8 cellular contexts compared by ENCODE assay signal in genomic region chr14:60248697-60249314, GRCh38. TPM values are rescaled to one million over a fixed set of nuclear protein-coding genes. Genes with fewer than 3 reads are reported as not detected.
DNase-seq lines count a peak whose midpoint lies in the region; ATAC-seq, FAIRE-seq and TF ChIP-seq lines count a peak whose summit lies in the region.

TSS of gene PPM1A (plus strand) at chr14:60249221. CDS start at chr14:60282704, 33,483 bp downstream.

- CTCF ChIA-PET in H1 (lab: Charles Lee; ENCODE audit: partially characterized antibody), result interaction anchor here (0.6 to 2.3 kb wide), 9 partner anchors 12 to 83 kb away, joined by 3 to 6 read pairs (median 3); no protein-coding TSS in a partner anchor

- H3K79me2 ChIP-seq in H1 (ENCODE audit: control insufficient read depth in 1 of 2, insufficient read depth in 2 of 2, low read length in 2 of 2), result peaks cover 7 to 39% of the 10 kb centered on the region in 2 experiments; a peak in 3 of 4 replicates

- H3K56ac ChIP-seq in H1 (replicated peaks; ENCODE audit: insufficient read length, low read depth, low read length), result peak within 1 kb of the TSS; percentile 67

- H3K36me3 ChIP-seq in H1 (ENCODE audit: control insufficient read depth in 2 of 4, insufficient read depth in 4 of 4, low read length in 3 of 4), result no peaks in the 10 kb centered on the region
- H3K36me3 ChIP-seq in mesenchymal stem cell (ENCODE audit: control insufficient read depth in 1 of 2, insufficient read depth in 2 of 2, low read depth in 1 of 2, low read length in 2 of 2), result no peaks in the 10 kb centered on the region

- H3K4me2 ChIP-seq in H1 (ENCODE audit: insufficient read depth in 1 of 2, low read depth in 2 of 2, low read length in 2 of 2), result peak within 1 kb of the TSS; percentile 93 to 98
- peak within 1 kb of the TSS; percentile 99 for H3K4me2 ChIP-seq in mesenchymal stem cell (ENCODE audit: low read length, poor library complexity, severe bottlenecking)

- H4K91ac ChIP-seq in H1 (replicated peaks; ENCODE audit: insufficient read length, low read length) (peak within 1 kb of the TSS; percentile 94), mesenchymal stem cell (ENCODE audit: low read length) (peak within 1 kb of the TSS; percentile 88)

- H3K9me3 ChIP-seq in H1 (ENCODE audit: insufficient read depth in 2 of 2, low read depth in 1 of 2, low read length in 1 of 2) (no peaks in the 10 kb centered on the region), mesenchymal stem cell (ENCODE audit: control insufficient read depth, low read length) (no peaks in the 10 kb centered on the region)

- peak in 1 of 2 experiments; percentile 79; a peak in 1 of 3 replicates for TF ChIP-seq EP300 in H1 (IDR thresholded peaks at IDR 0.05; ENCODE audit: borderline replicate concordance in 1 of 2, low read depth in 2 of 2, low read length in 2 of 2)

- DNase-seq in COLO829 (ENCODE audit: low spot score) (peak; percentile 96), HT1080 (ENCODE audit: low read depth) (peak; percentile 93), NOMO-1 treated with dmso at 0.1 percent for 144 hours (lab: John Stamatoyannopoulos, UW; ENCODE audit: unreplicated experiment) (peak; percentile 88), H1 (ENCODE audit: low read depth in 1 of 2, low spot score in 2 of 2) (peak; percentile 85 to 93), mesenchymal stem cell (peak; percentile 96)
- DNase-seq in activated CD8-positive, alpha-beta memory T cell treated with anti-CD3 and anti-CD28 coated beads for 48 hours (ENCODE audit: low read depth in 2 of 3, low spot score in 2 of 3), result peak; percentile 87 to 94 (median 87)
- DNase-seq in stimulated activated CD8-positive, alpha-beta memory T cell treated with anti-CD3 and anti-CD28 coated beads, Interleukin-12 subunit alpha, Interleukin-12 subunit beta, amount 100 ng/mL, for 24 hours (ENCODE audit: extremely low read depth), result peak; percentile 80

- no peak for TF ChIP-seq RAD21 in H1 (IDR thresholded peaks at IDR 0.05 in 1 of 2, conservative IDR thresholded peaks at IDR 0.05 in 1 of 2; ENCODE audit: low read depth in 2 of 2, low read length in 2 of 2)

- H3K79me1 ChIP-seq in H1 (ENCODE audit: low read depth, low read length), result no peaks in the 10 kb centered on the region
- no peaks in the 10 kb centered on the region for H3K79me1 ChIP-seq in mesenchymal stem cell (replicated peaks; ENCODE audit: low read length, poor library complexity, severe bottlenecking)

- H3K27ac ChIP-seq in H1 (ENCODE audit: low read depth, low read length) (peak within 1 kb of the TSS; percentile 98), mesenchymal stem cell (ENCODE audit: low read length, poor library complexity, severe bottlenecking) (peak within 1 kb of the TSS; percentile 95)

- H3K9ac ChIP-seq in H1 (replicated peaks in 1 of 4; ENCODE audit: extremely low read depth in 1 of 4, low read depth in 3 of 4, low read length in 3 of 4), result peak within 1 kb of the TSS; percentile 93 to 98 (median 96)
- H3K9ac ChIP-seq in mesenchymal stem cell (ENCODE audit: low read length), result peak within 1 kb of the TSS; percentile 98

- POLR2A ChIA-PET in H1 (lab: Charles Lee; ENCODE audit: partially characterized antibody), result interaction anchor here (0.6 to 2.4 kb wide), 29 partner anchors 8 to 1452 kb away, joined by 3 to 13 read pairs (median 3); no protein-coding TSS in a partner anchor

- H3K4ac ChIP-seq in H1 (replicated peaks; ENCODE audit: insufficient read length, low read depth, low read length) (peak within 1 kb of the TSS; percentile 73), mesenchymal stem cell (ENCODE audit: low read depth in 1 of 2, low read length in 2 of 2) (peak within 1 kb of the TSS; percentile 83 to 95)

- TF ChIP-seq POLR2A in H1 (IDR thresholded peaks at IDR 0.05; ENCODE audit: control extremely low read depth in 1 of 2, low read depth in 2 of 2, low read length in 2 of 2), result peak; percentile 93 to 98

- H4K5ac ChIP-seq in H1 (ENCODE audit: insufficient read length, low read depth, low read length), result peak within 1 kb of the TSS; percentile 82

- H2BK20ac ChIP-seq in H1 (ENCODE audit: low read length), result no peak within 1 kb of the TSS

- H2AK5ac ChIP-seq in H1 (ENCODE audit: low read depth, low read length) (peak within 1 kb of the TSS; percentile 79; the same call in 1 of the 2 replicates), mesenchymal stem cell (ENCODE audit: low read length, severe bottlenecking) (no peak within 1 kb of the TSS)

- no peak for FAIRE-seq in H1 (lab: Jason Lieb, UNC)

- H2BK15ac ChIP-seq in H1 (ENCODE audit: low read length) (peak within 1 kb of the TSS; percentile 76), mesenchymal stem cell (ENCODE audit: low read depth, poor library complexity, severe bottlenecking) (peak within 1 kb of the TSS; percentile 60)

- H3K18ac ChIP-seq in H1 (ENCODE audit: extremely low read depth, low read length) (peak within 1 kb of the TSS; percentile 68), mesenchymal stem cell (ENCODE audit: low read depth in 1 of 2, low read length in 2 of 2) (peak within 1 kb of the TSS; percentile 97 to 98)

- H2BK5ac ChIP-seq in H1 (ENCODE audit: low read depth, low read length), result peak within 1 kb of the TSS; percentile 96
- peak within 1 kb of the TSS; percentile 62 for H2BK5ac ChIP-seq in mesenchymal stem cell (ENCODE audit: low read depth, low read length, poor library complexity, severe bottlenecking)

- peak within 1 kb of the TSS; percentile 77 to 96 (median 87) for H3K4me3 ChIP-seq in H1 (ENCODE audit: extremely low read depth in 1 of 4, insufficient read depth in 2 of 4, low read depth in 3 of 4, low read length in 4 of 4)
- H3K4me3 ChIP-seq in mesenchymal stem cell (ENCODE audit: insufficient read depth in 1 of 2, low read depth in 1 of 2, low read length in 2 of 2), result peak within 1 kb of the TSS; percentile 87 to 95

- H3K23me2 ChIP-seq in H1 (ENCODE audit: low read depth, low read length), result peaks cover 6% of the 10 kb centered on the region; the same call in 1 of the 2 replicates

- no peak within 1 kb of the TSS for H3K23ac ChIP-seq in H1 (ENCODE audit: insufficient read length)
- H3K23ac ChIP-seq in mesenchymal stem cell (ENCODE audit: low read length in 2 of 2), result peak within 1 kb of the TSS in 1 of 2 experiments; percentile 89

- no peak within 1 kb of the TSS for H3K14ac ChIP-seq in H1 (ENCODE audit: insufficient read length)
- peak within 1 kb of the TSS in 1 of 2 experiments; percentile 98 for H3K14ac ChIP-seq in mesenchymal stem cell (ENCODE audit: low read length in 2 of 2)

- TF ChIP-seq CTCF in H1 (IDR thresholded peaks at IDR 0.05; ENCODE audit: control extremely low read depth in 1 of 3, insufficient read depth in 1 of 3, low read depth in 1 of 3, low read length in 3 of 3), result 0 out of 4 replicates have a peak, but pooled peaks of 1 of the 3 experiments have one; percentile 2

- H2AFZ ChIP-seq in H1 (ENCODE audit: low read length), result peak within 1 kb of the TSS; percentile 10; the same call in 1 of the 2 replicates
- peak within 1 kb of the TSS; percentile 59 for H2AFZ ChIP-seq in mesenchymal stem cell (ENCODE audit: low read depth, low read length)

- H4K8ac ChIP-seq in H1 (ENCODE audit: extremely low read depth, insufficient read depth, low read length) (peak within 1 kb of the TSS; percentile 96), mesenchymal stem cell (ENCODE audit: low read length) (peak within 1 kb of the TSS; percentile 83)

- H4K20me1 ChIP-seq in H1 (replicated peaks in 1 of 2; ENCODE audit: control insufficient read depth in 1 of 2, insufficient read depth in 2 of 2, low read length in 2 of 2), result no peaks in the 10 kb centered on the region

- H3K27me3 ChIP-seq in H1 (replicated peaks in 1 of 4; ENCODE audit: control insufficient read depth in 3 of 4, extremely low read depth in 1 of 4, insufficient read depth in 3 of 4, low read length in 3 of 4) (no peaks in the 10 kb centered on the region), mesenchymal stem cell (ENCODE audit: control insufficient read depth in 1 of 2, insufficient read depth in 1 of 2, low read length in 2 of 2) (no peaks in the 10 kb centered on the region)

- H2BK120ac ChIP-seq in H1 (replicated peaks; ENCODE audit: low read depth, low read length), result peak within 1 kb of the TSS; percentile 59
- peak within 1 kb of the TSS; percentile 99 for H2BK120ac ChIP-seq in mesenchymal stem cell (ENCODE audit: low read depth, low read length)

- 1% methylated on average over 34 of the region's 73 CpGs; no CpG with 5 or more reads in 1 of the 2 experiments for WGBS in H1 (ENCODE audit: extremely low coverage in 1 of 2, insufficient coverage in 1 of 2, insufficient read length in 1 of 2, insufficient replicate concordance in 2 of 2, low coverage in 1 of 2, low lambda C conversion rate in 2 of 2, missing lambda C conversion rate in 1 of 2), 2 experiments
- under 1% methylated on average over 23 of the region's 73 CpGs for WGBS in mesenchymal stem cell

- ATAC-seq in GM21367 (IDR thresholded peaks at IDR 0.05; ENCODE audit: unreplicated experiment), result peak; percentile 60

- H3K4me1 ChIP-seq in H1 (replicated peaks in 1 of 4; ENCODE audit: control insufficient read depth in 3 of 4, insufficient read depth in 4 of 4, low read length in 3 of 4) (peaks cover 4 to 12% (median 9%) of the 10 kb centered on the region in 4 experiments), mesenchymal stem cell (ENCODE audit: control insufficient read depth, insufficient read depth, low read depth, low read length) (peaks cover 4% of the 10 kb centered on the region)

- peak within 1 kb of the TSS; percentile 65 for H2BK12ac ChIP-seq in H1 (ENCODE audit: low read depth, low read length)
- H2BK12ac ChIP-seq in mesenchymal stem cell (ENCODE audit: low read length in 2 of 2), result peak within 1 kb of the TSS in 1 of 2 experiments; percentile 75

TF ChIP-seq in H1, 55 proteins besides CTCF, POLR2A, EP300 and RAD21 (continues in another document):
- TF ChIP-seq CBX5 (IDR thresholded peaks at IDR 0.05; ENCODE audit: low read depth, low read length) (no peak), BACH1 (IDR thresholded peaks at IDR 0.05; ENCODE audit: low read length) (no peak), RNF2 (IDR thresholded peaks at IDR 0.05; ENCODE audit: borderline replicate concordance, low read depth, low read length, missing control alignments, poor library complexity, severe bottlenecking) (no peak)

RNA-seq across cellular contexts. Expression of gene PPM1A, which starts in this region (rescaled TPM):
- 11.1 and 14.2 TPM in 2 replicates for total RNA-seq in HT1080 (2014; rRNA removed; shearing (Covaris generic))
- polyA plus RNA-seq in HT1080 (2015; cell fraction: cytosol; rRNA removed), result 23.9 and 27.4 TPM in 2 replicates
- 24.0 and 32.8 TPM in 2 replicates for polyA plus RNA-seq in HT1080 (2015; cell fraction: nucleus; rRNA removed)
- total RNA-seq in H1 (2021; fragmentation: NEBNext Ultra II Directional; extraction: Animal tissue kit (Norgen Biotek cat#: 25700)), result 45.2 and 51.2 TPM in 2 replicates
- 6.6 and 14.0 TPM in 2 replicates for polyA plus RNA-seq in H1 (2011; rRNA removed)
- polyA plus RNA-seq in H1 (2011; cell fraction: cytosol; rRNA removed), result 14.5 TPM
- polyA plus RNA-seq in H1 (2011; cell fraction: nucleus; rRNA removed), result 8.7 TPM
- polyA plus RNA-seq in H1 (2012, experiment 1 of 2), result 26.6 to 38.7 TPM (median 31.2 TPM) in 4 replicates
- 7.8 TPM for polyA plus RNA-seq in H1 (2012, experiment 2 of 2)
- polyA plus RNA-seq in H1 (2013, experiment 1 of 2), result 26.5 TPM
- polyA plus RNA-seq in H1 (2013, experiment 2 of 2), result 28.0 TPM
- polyA minus RNA-seq in H1 (2011; rRNA and poly(A)+ RNA removed), result 54.8 and 71.9 TPM in 2 replicates
- polyA minus RNA-seq in H1 (2011; cell fraction: cytosol; rRNA and poly(A)+ RNA removed), result 20.6 TPM
- polyA minus RNA-seq in H1 (2011; cell fraction: nucleus; rRNA and poly(A)+ RNA removed), result 26.6 TPM
- 27.2 TPM for polyA plus RNA-seq in mesenchymal stem cell (2013, experiment 1 of 2)
- polyA plus RNA-seq in mesenchymal stem cell (2013, experiment 2 of 2), result 27.7 TPM

Comparison
In these comparisons a context has a peak if more than half of its experiments do, and no peak if none do; other contexts are left out.
1. Peak in every context shown above with its lines: DNase-seq, ATAC-seq, H3K4me3 ChIP-seq and H3K27ac ChIP-seq.